8 cellular contexts compared by ENCODE assay signal in genomic region chr9:93094294-93095204, GRCh38. TPM values are rescaled to one million over a fixed set of nuclear protein-coding genes. Genes with fewer than 3 reads are reported as not detected.
DNase-seq lines count a peak whose midpoint lies in the region; ATAC-seq and TF ChIP-seq lines count a peak whose summit lies in the region.

No MANE protein-coding gene starts in this region.

- no peak for TF ChIP-seq EP300 in stomach (IDR thresholded peaks at IDR 0.05)

- H3K9me3 ChIP-seq in breast epithelium (peaks cover 5 to 13% of the 10 kb centered on the region in 2 donors), stomach (peaks cover 0 to 13% (median 0%) of the 10 kb centered on the region in 4 donors)

- intact Hi-C loops in breast epithelium (cut with DNase I; ENCODE audit: low total_unique reads) (loop anchor here (5.0 kb wide), 1 partner anchor 38 kb away; the partner anchor contains the start of gene NINJ1), stomach (cut with DNase I; ENCODE audit: low total_unique reads) (no loop called here)

- DNase-seq in NOMO-1 (lab: John Stamatoyannopoulos, UW; ENCODE audit: unreplicated experiment in 2 of 2): peak; percentile 86 to 88
- DNase-seq in breast epithelium (ENCODE audit: low spot score in 2 of 2): peak; percentile 51 to 59
- peak; percentile 60 for DNase-seq in left lobe of liver (ENCODE audit: low spot score)
- DNase-seq in stomach: no peak
- no peak for DNase-seq in AG08396 (ENCODE audit: low spot score)

- TF ChIP-seq POLR2A in GM18526 (IDR thresholded peaks at IDR 0.05; ENCODE audit: extremely low read depth, insufficient read length): peak; percentile 41
- TF ChIP-seq POLR2A in breast epithelium (IDR thresholded peaks at IDR 0.05): no peak
- no peak for TF ChIP-seq POLR2A in stomach (IDR thresholded peaks at IDR 0.05)

- H3K4me1 ChIP-seq in breast epithelium (peaks cover 0 to 33% of the 10 kb centered on the region in 2 donors), stomach (peaks cover 32 to 58% (median 54%) of the 10 kb centered on the region in 4 donors)

- ATAC-seq in left lobe of liver (no peak), HG03175 (IDR thresholded peaks at IDR 0.05; ENCODE audit: unreplicated experiment) (no peak)
- no peak for ATAC-seq in activated CD4-positive, CD25-positive, alpha-beta regulatory T cell treated with anti-CD3 and anti-CD28 coated beads, Interleukin-2, amount 50 U/mL, for 24 hours

- H3K27ac ChIP-seq in breast epithelium (peak overlapping the region; percentile 94 to 96), stomach (peak overlapping the region; percentile 71 to 98 (median 97))

- H3K4me3 ChIP-seq in breast epithelium: peak overlapping the region; percentile 50 to 97 (median 86)
- H3K4me3 ChIP-seq in stomach: peak overlapping the region; percentile 36 to 51 (median 44)

- WGBS in stomach, 5 donors: 63 to 73% (median 70%) methylated on average over 13 of the region's 13 CpGs

- TF ChIP-seq CTCF in breast epithelium (IDR thresholded peaks at IDR 0.05): no peak
- no peak for TF ChIP-seq CTCF in stomach (IDR thresholded peaks at IDR 0.05)

- H3K36me3 ChIP-seq in breast epithelium (no peaks in the 10 kb centered on the region), stomach (no peaks in the 10 kb centered on the region)

- no peaks in the 10 kb centered on the region for H3K27me3 ChIP-seq in breast epithelium
- no peaks in the 10 kb centered on the region for H3K27me3 ChIP-seq in stomach

RNA-seq across cellular contexts. Expression of gene CARD19, which starts 1.5 kb away (rescaled TPM):
- 10 to 100 TPM; 59.0 to 79.3 (median 62.1) TPM for total RNA-seq in breast epithelium
- total RNA-seq in left lobe of liver: 8.5 TPM
- 10 to 100 TPM; 14.3 to 95.1 (median 58.0) TPM for total RNA-seq in stomach
- polyA plus RNA-seq in stomach: 10 to 100 TPM; 32.9 to 46.6 (median 44.5) TPM

RNA-seq across cellular contexts. Expression of gene SUSD3, which starts 36.0 kb away (rescaled TPM):
- total RNA-seq in breast epithelium (10 to 100 TPM in 2 of 3 donors, 1 to 10 TPM in 1; 1.3 to 52.4 (median 45.9) TPM), left lobe of liver (49.7 TPM), stomach (1 to 10 TPM in 3 of 5 donors, not detected in 2; 1.7 to 4.5 (median 2.4) TPM)
- polyA plus RNA-seq in stomach: 1 to 10 TPM; 2.0 to 3.4 (median 2.9) TPM

RNA-seq across cellular contexts. Expression of gene NINJ1, which starts 39.5 kb away (rescaled TPM):
- total RNA-seq in breast epithelium: 100 to 1,000 TPM in 2 of 3 donors, 10 to 100 TPM in 1; 89.8 to 109 (median 109) TPM
- total RNA-seq in left lobe of liver: 53.3 TPM
- total RNA-seq in stomach: 100 to 1,000 TPM in 2 of 5 donors, 10 to 100 TPM in 2, 1 to 10 TPM in 1; 9.3 to 153 (median 30.0) TPM
- polyA plus RNA-seq in stomach: 10 to 100 TPM; 34.2 to 63.3 (median 35.0) TPM

Comparison
In these comparisons a context has a peak if more than half of its experiments do, and no peak if none do; other contexts are left out.
1. DNase-seq: peak in NOMO-1 (2 of 2), breast epithelium (2 of 2) and left lobe of liver (single experiment); none in stomach (single experiment) and AG08396 (single experiment).